Comparison of ENCODE assay signal across 8 cellular contexts in the genomic region with DNA sequence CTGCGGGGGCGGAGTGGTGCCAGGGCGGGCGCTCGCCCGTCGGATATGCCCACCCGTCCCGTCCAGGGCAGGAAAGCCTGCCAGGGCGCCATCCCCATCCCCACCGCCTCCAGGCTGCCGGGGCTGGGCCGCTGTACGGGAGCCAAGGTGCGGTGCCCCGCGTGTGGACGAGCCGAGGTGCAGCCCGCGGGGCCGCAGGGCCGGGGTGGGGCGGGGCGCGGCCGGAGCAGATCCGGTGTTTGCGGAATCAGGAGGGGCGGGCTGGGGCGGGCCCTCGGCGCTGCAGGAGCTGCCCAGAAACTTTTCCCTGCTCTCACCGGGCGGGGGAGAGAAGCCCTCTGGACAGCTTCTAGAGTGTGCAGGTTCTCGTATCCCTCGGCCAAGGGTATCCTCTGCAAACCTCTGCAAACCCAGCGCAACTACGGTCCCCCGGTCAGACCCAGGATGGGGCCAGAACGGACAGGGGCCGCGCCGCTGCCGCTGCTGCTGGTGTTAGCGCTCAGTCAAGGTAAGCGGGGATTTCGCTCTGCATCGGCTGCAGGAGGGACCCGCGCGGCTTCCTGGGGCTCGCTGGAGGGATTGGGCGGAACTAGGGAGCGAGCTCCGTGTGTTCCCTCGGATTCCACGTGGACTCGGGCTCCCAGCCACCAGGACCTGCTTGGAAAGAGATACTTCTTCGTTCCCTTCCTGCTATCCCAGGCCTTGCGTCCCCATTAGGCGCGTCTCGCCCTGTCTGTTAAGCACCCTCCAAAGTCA. TPM values are rescaled to one million over a fixed set of nuclear protein-coding genes. Genes with fewer than 3 reads are reported as not detected.
DNase-seq lines count a peak whose midpoint lies in the region; ATAC-seq and TF ChIP-seq lines count a peak whose summit lies in the region.

A gene (plus strand): TSS at position 328 of the 756 bp plus-strand sequence. CDS start 117 bp downstream, at position 445.

- no peak for TF ChIP-seq POLR2A in testis (IDR thresholded peaks at IDR 0.05)

- H3K27me3 ChIP-seq in BLaER1 treated with 17β-estradiol and CSF1 and Interleukin-3, amounts not matched to agents 10 nM and 100 nM, result peaks cover 34 to 68% (median 55%) of the 10 kb centered on the region in 11 experiments
- peaks cover 44% of the 10 kb centered on the region for H3K27me3 ChIP-seq in mononuclear cell (ENCODE audit: insufficient read depth, low read length)
- H3K27me3 ChIP-seq in testis, result no peaks in the 10 kb centered on the region

- peak within 1 kb of the TSS in 1 of 11 experiments; percentile 35; a peak in 1 of 22 replicates for H3K27ac ChIP-seq in BLaER1 treated with 17β-estradiol and CSF1 and Interleukin-3, amounts not matched to agents 10 nM and 100 nM
- peak within 1 kb of the TSS in 1 of 2 donors; percentile 16 for H3K27ac ChIP-seq in testis

- peak within 1 kb of the TSS; percentile 56 to 80 (median 65) for H3K4me3 ChIP-seq in BLaER1 treated with 17β-estradiol and CSF1 and Interleukin-3, amounts not matched to agents 10 nM and 100 nM
- H3K4me3 ChIP-seq in epithelial cell of esophagus (ENCODE audit: low read length) (peak within 1 kb of the TSS; percentile 85), mononuclear cell (ENCODE audit: low read length) (peak within 1 kb of the TSS; percentile 25), testis (peak within 1 kb of the TSS; percentile 54 to 66)

- TF ChIP-seq CTCF in epithelial cell of esophagus (IDR thresholded peaks at IDR 0.05; ENCODE audit: insufficient read depth, low read depth, low read length, missing control alignments), result no peak
- TF ChIP-seq CTCF in testis (IDR thresholded peaks at IDR 0.05), result no peak

- H3K9ac ChIP-seq in BLaER1 treated with 17β-estradiol and CSF1 and Interleukin-3, amounts not matched to agents 10 nM and 100 nM, result peak within 1 kb of the TSS in 10 of 11 experiments; percentile 7 to 65 (median 52); a peak in 18 of 22 replicates

- ATAC-seq in GM21423 (IDR thresholded peaks at IDR 0.05; ENCODE audit: unreplicated experiment), result peak; percentile 47

- intact Hi-C loops in testis (cut with DNase I; ENCODE audit: low total_unique reads), result no loop called here

- peaks cover 8 to 35% (median 12%) of the 10 kb centered on the region in 10 experiments; a peak in 19 of 20 replicates for H3K4me1 ChIP-seq in BLaER1 treated with 17β-estradiol and CSF1 and Interleukin-3, amounts not matched to agents 10 nM and 100 nM
- H3K4me1 ChIP-seq in mononuclear cell (ENCODE audit: insufficient read depth, low read length) (peaks cover 17% of the 10 kb centered on the region), testis (peaks cover 10% of the 10 kb centered on the region)

- peak; percentile 28 for DNase-seq in LHCN-M2 (ENCODE audit: low read depth)
- peak; percentile 32 to 45 for DNase-seq in activated CD4-positive, alpha-beta T cell treated with anti-CD3 and anti-CD28 coated beads, Interleukin-2, amount 50 U/mL, for 48 hours
- peak; percentile 87 for DNase-seq in epithelial cell of esophagus (ENCODE audit: low read depth)
- DNase-seq in testis, result peak; percentile 46
- DNase-seq in G401 (ENCODE audit: low spot score), result no peak

- WGBS in testis, 2 donors, result 0 to 1% methylated on average over 5 to 53 of the region's 64 CpGs

- peaks cover 0 to 4% (median 0%) of the 10 kb centered on the region in 11 experiments; a peak in 1 of 22 replicates for H4K20me1 ChIP-seq in BLaER1 treated with 17β-estradiol and CSF1 and Interleukin-3, amounts not matched to agents 10 nM and 100 nM

- in situ Hi-C loops in G401 (cut with HindIII; ENCODE audit: low sequenced_read_pairs), result no loop called here

- H3K4me2 ChIP-seq in BLaER1 treated with 17β-estradiol and CSF1 and Interleukin-3, amounts not matched to agents 10 nM and 100 nM, result peak within 1 kb of the TSS; percentile 76 to 99 (median 94)

- H3K9me3 ChIP-seq in BLaER1 treated with 17β-estradiol and CSF1 and Interleukin-3, amounts not matched to agents 10 nM and 100 nM (replicated peaks in 1 of 11), result no peaks in the 10 kb centered on the region
- H3K9me3 ChIP-seq in mononuclear cell (ENCODE audit: low read depth, low read length) (no peaks in the 10 kb centered on the region), testis (no peaks in the 10 kb centered on the region)

- 0 out of 22 replicates have a peak, but pooled peaks cover 0 to 4% (median 0%) of the 10 kb centered on the region in 11 experiments for H3K36me3 ChIP-seq in BLaER1 treated with 17β-estradiol and CSF1 and Interleukin-3, amounts not matched to agents 10 nM and 100 nM
- H3K36me3 ChIP-seq in testis (ENCODE audit: low read depth, missing control alignments), result no peaks in the 10 kb centered on the region

RNA-seq across cellular contexts. Expression of the gene that starts here (rescaled TPM):
- total RNA-seq in LHCN-M2 (2014; rRNA removed), result 1.5 TPM in 2 replicates
- polyA plus RNA-seq in LHCN-M2 (2012), result 0.13 TPM
- total RNA-seq in mononuclear cell, result 0.73 TPM
- 1 to 10 TPM; 1.0 to 1.7 TPM for total RNA-seq in testis
- polyA plus RNA-seq in testis (ENCODE audit: insufficient read depth, low read depth, low replicate concordance), result 0.90 TPM
- total RNA-seq in G401 (2014; rRNA removed; shearing (Covaris generic)), result not detected in 2 replicates

Comparison
In these comparisons a context has a peak if more than half of its experiments do, and no peak if none do; other contexts are left out.
1. H3K4me3 ChIP-seq: peak in every context shown above with its lines; median percentile 85 in epithelial cell of esophagus; 65 in BLaER1 treated with 17β-estradiol and CSF1 and Interleukin-3, amounts not matched to agents 10 nM and 100 nM; 60 in testis; 25 in mononuclear cell.